Comparison of ENCODE assay signal across 25 cellular contexts in genomic region chr13:43990829-43991228, GRCh38.
DNase-seq lines count a peak whose midpoint lies in the region; ATAC-seq, FAIRE-seq and TF ChIP-seq lines count a peak whose summit lies in the region.
"Had no signal": no experiment of that assay in that cellular context is flagged by ENCODE, and none has a peak within 500 bp of the region (broad histone marks: within the 10 kb centered on the region; RNA-seq: fewer than 3 reads in every experiment).

No MANE protein-coding gene starts in this region.

- no peaks in the 10 kb centered on the region for H3K36me3 ChIP-seq in GM23338 (ENCODE audit: insufficient read depth)
- H3K36me3 ChIP-seq in astrocyte (ENCODE audit: insufficient read depth, low read length), result no peaks in the 10 kb centered on the region
- no peaks in the 10 kb centered on the region for H3K36me3 ChIP-seq in HepG2 (replicated peaks in 1 of 2; ENCODE audit: control insufficient read depth in 1 of 2, insufficient read depth in 2 of 2, low read length in 2 of 2)
- no peaks in the 10 kb centered on the region for H3K36me3 ChIP-seq in parathyroid adenoma (ENCODE audit: control insufficient read depth, insufficient read depth, low read length)
- H3K36me3 ChIP-seq: BE2C had no signal

- no peak overlapping the region for H3K4me3 ChIP-seq in GM23338
- H3K4me3 ChIP-seq in astrocyte (ENCODE audit: insufficient read depth, low read depth, low read length), result no peak overlapping the region
- no peak overlapping the region for H3K4me3 ChIP-seq in HepG2 (replicated peaks in 1 of 3; ENCODE audit: insufficient read depth in 1 of 3, low read depth in 2 of 3, low read length in 3 of 3)
- H3K4me3 ChIP-seq in parathyroid adenoma (ENCODE audit: low read depth, low read length), result no peak overlapping the region
- H3K4me3 ChIP-seq: A549; BLaER1 treated with 17β-estradiol and CSF1 and Interleukin-3, amounts not matched to agents 10 nM and 100 nM; GM12878 had no signal

- no peak for TF ChIP-seq RAD21 in HepG2 (CRISPR knock-in tag; IDR thresholded peaks at IDR 0.05)

- H4K20me1 ChIP-seq in GM23338 (replicated peaks; ENCODE audit: insufficient read depth) (no peaks in the 10 kb centered on the region), astrocyte (ENCODE audit: insufficient read depth, low read length) (no peaks in the 10 kb centered on the region), HepG2 (ENCODE audit: insufficient read depth, low read length) (no peaks in the 10 kb centered on the region)
- H4K20me1 ChIP-seq: BLaER1 treated with 17β-estradiol and CSF1 and Interleukin-3, amounts not matched to agents 10 nM and 100 nM had no signal

- H3K4me1 ChIP-seq in GM23338 (ENCODE audit: insufficient read depth) (peaks cover 13% of the 10 kb centered on the region), astrocyte (ENCODE audit: insufficient read depth, low read length) (no peaks in the 10 kb centered on the region), HepG2 (ENCODE audit: insufficient read depth, low read length) (peaks cover 8% of the 10 kb centered on the region; the same call in 1 of the 2 replicates), parathyroid adenoma (peaks cover 13% of the 10 kb centered on the region)
- H3K4me1 ChIP-seq: A549, BE2C had no signal

- H3K27me3 ChIP-seq in GM23338 (ENCODE audit: insufficient read depth) (no peaks in the 10 kb centered on the region), astrocyte (ENCODE audit: insufficient read depth, low read length) (no peaks in the 10 kb centered on the region), HepG2 (ENCODE audit: control insufficient read depth in 1 of 2, insufficient read depth in 2 of 2, low read length in 2 of 2) (no peaks in the 10 kb centered on the region; a peak in 2 of 5 replicates), parathyroid adenoma (ENCODE audit: control insufficient read depth, insufficient read depth, low read length) (no peaks in the 10 kb centered on the region)
- H3K27me3 ChIP-seq: BLaER1 treated with 17β-estradiol and CSF1 and Interleukin-3, amounts not matched to agents 10 nM and 100 nM had no signal

- TF ChIP-seq POLR2A in HepG2 (IDR thresholded peaks at IDR 0.05; ENCODE audit: insufficient read depth in 1 of 2, low read depth in 2 of 2, low read length in 2 of 2), result no peak

- H3K27me3 Mint-ChIP-seq in GM23338 (ENCODE audit: insufficient read depth, low read depth, poor library complexity), result peaks cover 7% of the 10 kb centered on the region
- H3K27me3 Mint-ChIP-seq in astrocyte (ENCODE audit: low read depth, unreplicated experiment), result peaks cover 1% of the 10 kb centered on the region
- H3K27me3 Mint-ChIP-seq in stimulated activated memory B cell treated with anti-CD40 and anti-IgM and Interleukin-4, amounts not matched to agents 10 μg/mL and 1 μg/mL and 100 μg/mL, for 72 hours, result peaks cover 32% of the 10 kb centered on the region

- BruUV-seq in HepG2 (replicated peaks; lab: Mats Ljungman, UMichigan), result no TSS peak

- peaks cover 3% of the 10 kb centered on the region for H3K9me2 ChIP-seq in GM23338 (ENCODE audit: insufficient read depth)

- H3K9me3 Mint-ChIP-seq in GM23338 (peaks cover 15% of the 10 kb centered on the region; the same call in 2 of the 3 replicates), astrocyte (ENCODE audit: unreplicated experiment) (peaks cover 13% of the 10 kb centered on the region)
- H3K9me3 Mint-ChIP-seq in stimulated activated memory B cell treated with anti-CD40 and anti-IgM and Interleukin-4, amounts not matched to agents 10 μg/mL and 1 μg/mL and 100 μg/mL, for 72 hours, result peaks cover 16% of the 10 kb centered on the region

- in situ Hi-C loops in HepG2 (cut with HindIII; ENCODE audit: extremely low pct_ligation_motif_present, low pct_unique_long_range_greater_than_20kb), result no loop called here

- H3K9ac ChIP-seq in astrocyte (ENCODE audit: low read length) (no peak overlapping the region), HepG2 (ENCODE audit: insufficient read depth, low read depth, low read length) (no peak overlapping the region), parathyroid adenoma (no peak overlapping the region)
- H3K9ac ChIP-seq: BLaER1 treated with 17β-estradiol and CSF1 and Interleukin-3, amounts not matched to agents 10 nM and 100 nM had no signal

- intact Hi-C loops in HepG2 (cut with micrococcal nuclease; ENCODE audit: unreplicated experiment), result no loop called here

- POLR2A ChIA-PET in HepG2 (lab: Yijun Ruan, JAX), result no interaction called here

- no peaks in the 10 kb centered on the region for H3F3A ChIP-seq in GM23338 (replicated peaks; ENCODE audit: low read depth)

- H3K4me2 ChIP-seq in GM23338 (no peak overlapping the region), astrocyte (ENCODE audit: low read length) (no peak overlapping the region), HepG2 (ENCODE audit: low read depth, low read length) (no peak overlapping the region), parathyroid adenoma (ENCODE audit: low read length) (no peak overlapping the region)
- H3K4me2 ChIP-seq: A549; BLaER1 treated with 17β-estradiol and CSF1 and Interleukin-3, amounts not matched to agents 10 nM and 100 nM had no signal

- H3K27ac Mint-ChIP-seq in GM23338 (no peak overlapping the region), astrocyte (ENCODE audit: unreplicated experiment) (no peak overlapping the region)
- no peak overlapping the region for H3K27ac Mint-ChIP-seq in stimulated activated memory B cell treated with anti-CD40 and anti-IgM and Interleukin-4, amounts not matched to agents 10 μg/mL and 1 μg/mL and 100 μg/mL, for 72 hours
- H3K27ac Mint-ChIP-seq: CD14-positive monocyte; CD4-positive, alpha-beta T cell; CD8-positive, alpha-beta memory T cell had no signal

- CTCF ChIA-PET in HepG2 (lab: Yijun Ruan, JAX; ENCODE audit: low intra/inter-chr PET ratio, low total read pairs), result no interaction called here

- no peak for TF ChIP-seq EP300 in HepG2 (IDR thresholded peaks at IDR 0.05; ENCODE audit: low read depth in 2 of 2, low read length in 2 of 2)
- TF ChIP-seq EP300 in HepG2 (CRISPR knock-in tag; IDR thresholded peaks at IDR 0.05; ENCODE audit: borderline replicate concordance), result no peak

- 6% methylated on average over 3 of the region's 3 CpGs for WGBS in HepG2 (ENCODE audit: low lambda C conversion rate)

- FAIRE-seq in astrocyte (lab: Jason Lieb, UNC) (peak; percentile 50), HepG2 (lab: Jason Lieb, UNC) (no peak)
- FAIRE-seq: A549, D721Med, GM12878, H1 had no signal

- no peak for TF ChIP-seq CTCF in GM23338 (conservative IDR thresholded peaks at IDR 0.05; ENCODE audit: low read depth in 2 of 2)
- no peak for TF ChIP-seq CTCF in astrocyte (IDR thresholded peaks at IDR 0.05; ENCODE audit: insufficient read depth, low read depth, low read length)
- no peak for TF ChIP-seq CTCF in HepG2 (CRISPR knock-in tag; IDR thresholded peaks at IDR 0.05)
- TF ChIP-seq CTCF in parathyroid adenoma (IDR thresholded peaks at IDR 0.05), result no peak

- H3K4me3 Mint-ChIP-seq in GM23338, result no peak overlapping the region
- no peak overlapping the region for H3K4me3 Mint-ChIP-seq in astrocyte (ENCODE audit: unreplicated experiment)
- no peak overlapping the region for H3K4me3 Mint-ChIP-seq in stimulated activated memory B cell treated with anti-CD40 and anti-IgM and Interleukin-4, amounts not matched to agents 10 μg/mL and 1 μg/mL and 100 μg/mL, for 72 hours
- H3K4me3 Mint-ChIP-seq: CD14-positive monocyte; CD4-positive, alpha-beta T cell; CD8-positive, alpha-beta memory T cell had no signal

- H3K36me3 Mint-ChIP-seq in GM23338 (ENCODE audit: low read depth) (peaks cover 17% of the 10 kb centered on the region; the same call in 2 of the 3 replicates), astrocyte (ENCODE audit: low read depth, unreplicated experiment) (no peaks in the 10 kb centered on the region)
- H3K36me3 Mint-ChIP-seq in stimulated activated memory B cell treated with anti-CD40 and anti-IgM and Interleukin-4, amounts not matched to agents 10 μg/mL and 1 μg/mL and 100 μg/mL, for 72 hours, result no peaks in the 10 kb centered on the region
- H3K36me3 Mint-ChIP-seq: CD14-positive monocyte had no signal

- H3K4me1 Mint-ChIP-seq in GM23338, result peaks cover 26% of the 10 kb centered on the region
- H3K4me1 Mint-ChIP-seq in astrocyte (ENCODE audit: low read depth, unreplicated experiment), result no peaks in the 10 kb centered on the region
- no peaks in the 10 kb centered on the region for H3K4me1 Mint-ChIP-seq in stimulated activated memory B cell treated with anti-CD40 and anti-IgM and Interleukin-4, amounts not matched to agents 10 μg/mL and 1 μg/mL and 100 μg/mL, for 72 hours
- H3K4me1 Mint-ChIP-seq: CD14-positive monocyte; CD8-positive, alpha-beta memory T cell had no signal

- H2AFZ ChIP-seq in GM23338 (0 out of 2 replicates have a peak overlapping the region, but pooled peaks have one; percentile 9), astrocyte (ENCODE audit: low read depth, low read length) (no peak overlapping the region), HepG2 (ENCODE audit: low read length) (no peak overlapping the region), parathyroid adenoma (peak overlapping the region; percentile 22)

- no peak overlapping the region for H3K27ac ChIP-seq in GM23338 (ENCODE audit: low read depth)
- H3K27ac ChIP-seq in astrocyte (ENCODE audit: low read depth, low read length), result no peak overlapping the region
- no peak overlapping the region for H3K27ac ChIP-seq in HepG2 (ENCODE audit: extremely low read length, insufficient read depth, low read length)
- no peak overlapping the region for H3K27ac ChIP-seq in parathyroid adenoma
- H3K27ac ChIP-seq: A549; BLaER1 treated with 17β-estradiol and CSF1 and Interleukin-3, amounts not matched to agents 10 nM and 100 nM had no signal

- H3K9me3 ChIP-seq in astrocyte (ENCODE audit: insufficient read depth, low read depth, low read length) (peaks cover 3% of the 10 kb centered on the region), HepG2 (ENCODE audit: low read length) (peaks cover 9% of the 10 kb centered on the region; the same call in 1 of the 2 replicates), parathyroid adenoma (ENCODE audit: control insufficient read depth, low read length) (no peaks in the 10 kb centered on the region)
- H3K9me3 ChIP-seq: BE2C had no signal

- H3K79me2 ChIP-seq in GM23338 (replicated peaks; ENCODE audit: insufficient read depth), result no peaks in the 10 kb centered on the region
- no peaks in the 10 kb centered on the region for H3K79me2 ChIP-seq in astrocyte (ENCODE audit: insufficient read depth, low read length)
- no peaks in the 10 kb centered on the region for H3K79me2 ChIP-seq in HepG2 (ENCODE audit: insufficient read depth, low read length)
- H3K79me2 ChIP-seq in parathyroid adenoma, result no peaks in the 10 kb centered on the region

- DNase-seq in GM23338 (ENCODE audit: low spot score) (no peak), astrocyte (ENCODE audit: low read depth) (no peak), HepG2 (ENCODE audit: low spot score) (no peak), NOMO-1 (lab: John Stamatoyannopoulos, UW; ENCODE audit: unreplicated experiment in 2 of 2) (no peak)
- DNase-seq: 8988T; ACHN; AML-193; BE2C; CD4-positive, alpha-beta T cell; CD8-positive, alpha-beta memory T cell; DMS 273 treated with DMSO at 0.1 percent for 48 hours; DMS79; EL; GDM1; H7; HCEC 1CT had no signal

- ATAC-seq in GM23338 (no peak), HepG2 (no peak), GM18909 (IDR thresholded peaks at IDR 0.05; ENCODE audit: poor library complexity, unreplicated experiment) (no peak)
- no peak for ATAC-seq in stimulated activated memory B cell treated with anti-CD40 and anti-IgM and Interleukin-4, amounts not matched to agents 10 μg/mL and 1 μg/mL and 100 μg/mL, for 72 hours
- ATAC-seq: A549, GM12878 had no signal

Comparison
In these comparisons a context has a peak if more than half of its experiments do, and no peak if none do; other contexts are left out.
1. H2AFZ ChIP-seq: peak in GM23338 (single experiment) and parathyroid adenoma (single experiment); none in astrocyte (single experiment) and HepG2 (single experiment).